Comparison of ENCODE assay signal across 1 cellular context in the genomic region with DNA sequence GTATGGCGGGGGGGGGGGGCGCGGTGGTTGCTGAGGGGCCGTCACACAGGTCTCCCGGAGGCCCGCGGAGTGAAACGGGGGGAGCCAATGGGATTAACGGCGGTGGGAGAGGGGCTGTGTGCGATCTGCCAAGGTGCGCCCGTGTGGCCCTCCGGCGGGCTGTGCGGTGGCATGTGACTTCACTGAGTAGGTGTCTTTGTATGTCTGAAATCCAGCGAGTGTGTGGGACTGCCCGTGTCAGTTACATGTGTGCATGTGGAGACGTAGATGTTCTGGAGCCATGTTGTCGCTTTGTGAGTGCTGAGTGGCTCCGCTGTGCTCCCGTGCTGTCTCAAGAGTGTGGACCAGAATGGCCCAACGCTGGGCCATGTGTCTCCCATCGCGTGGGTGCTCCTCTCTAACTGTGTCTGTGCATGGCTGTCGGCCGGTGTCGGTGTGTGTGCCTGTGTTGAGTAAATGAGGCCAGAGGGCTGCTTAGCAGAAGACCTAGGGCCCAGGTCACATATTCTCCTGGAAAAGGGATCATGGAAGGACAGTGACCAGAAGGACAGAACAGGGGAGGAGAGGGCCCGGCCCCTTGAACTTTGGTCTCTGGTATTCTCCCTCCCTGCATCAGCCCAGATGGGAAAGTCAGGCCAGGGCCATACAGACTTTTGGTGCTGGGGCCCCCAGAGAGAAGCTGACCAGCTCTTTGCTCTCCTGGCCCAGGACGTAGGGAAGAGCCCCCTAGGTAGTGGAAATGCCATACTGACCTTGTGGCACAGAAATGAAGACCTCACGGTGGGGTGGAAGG.
TF ChIP-seq lines count a peak whose summit lies in the region.

No MANE protein-coding gene starts in this region.

TF ChIP-seq in HCT116, 20 proteins besides CTCF, POLR2A, EP300 and RAD21 (continued from another document):
- TF ChIP-seq, protein P1, sequence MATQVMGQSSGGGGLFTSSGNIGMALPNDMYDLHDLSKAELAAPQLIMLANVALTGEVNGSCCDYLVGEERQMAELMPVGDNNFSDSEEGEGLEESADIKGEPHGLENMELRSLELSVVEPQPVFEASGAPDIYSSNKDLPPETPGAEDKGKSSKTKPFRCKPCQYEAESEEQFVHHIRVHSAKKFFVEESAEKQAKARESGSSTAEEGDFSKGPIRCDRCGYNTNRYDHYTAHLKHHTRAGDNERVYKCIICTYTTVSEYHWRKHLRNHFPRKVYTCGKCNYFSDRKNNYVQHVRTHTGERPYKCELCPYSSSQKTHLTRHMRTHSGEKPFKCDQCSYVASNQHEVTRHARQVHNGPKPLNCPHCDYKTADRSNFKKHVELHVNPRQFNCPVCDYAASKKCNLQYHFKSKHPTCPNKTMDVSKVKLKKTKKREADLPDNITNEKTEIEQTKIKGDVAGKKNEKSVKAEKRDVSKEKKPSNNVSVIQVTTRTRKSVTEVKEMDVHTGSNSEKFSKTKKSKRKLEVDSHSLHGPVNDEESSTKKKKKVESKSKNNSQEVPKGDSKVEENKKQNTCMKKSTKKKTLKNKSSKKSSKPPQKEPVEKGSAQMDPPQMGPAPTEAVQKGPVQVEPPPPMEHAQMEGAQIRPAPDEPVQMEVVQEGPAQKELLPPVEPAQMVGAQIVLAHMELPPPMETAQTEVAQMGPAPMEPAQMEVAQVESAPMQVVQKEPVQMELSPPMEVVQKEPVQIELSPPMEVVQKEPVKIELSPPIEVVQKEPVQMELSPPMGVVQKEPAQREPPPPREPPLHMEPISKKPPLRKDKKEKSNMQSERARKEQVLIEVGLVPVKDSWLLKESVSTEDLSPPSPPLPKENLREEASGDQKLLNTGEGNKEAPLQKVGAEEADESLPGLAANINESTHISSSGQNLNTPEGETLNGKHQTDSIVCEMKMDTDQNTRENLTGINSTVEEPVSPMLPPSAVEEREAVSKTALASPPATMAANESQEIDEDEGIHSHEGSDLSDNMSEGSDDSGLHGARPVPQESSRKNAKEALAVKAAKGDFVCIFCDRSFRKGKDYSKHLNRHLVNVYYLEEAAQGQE (IDR thresholded peaks at IDR 0.05; ENCODE audit: low read depth), result no peak
- TF ChIP-seq, protein P2, sequence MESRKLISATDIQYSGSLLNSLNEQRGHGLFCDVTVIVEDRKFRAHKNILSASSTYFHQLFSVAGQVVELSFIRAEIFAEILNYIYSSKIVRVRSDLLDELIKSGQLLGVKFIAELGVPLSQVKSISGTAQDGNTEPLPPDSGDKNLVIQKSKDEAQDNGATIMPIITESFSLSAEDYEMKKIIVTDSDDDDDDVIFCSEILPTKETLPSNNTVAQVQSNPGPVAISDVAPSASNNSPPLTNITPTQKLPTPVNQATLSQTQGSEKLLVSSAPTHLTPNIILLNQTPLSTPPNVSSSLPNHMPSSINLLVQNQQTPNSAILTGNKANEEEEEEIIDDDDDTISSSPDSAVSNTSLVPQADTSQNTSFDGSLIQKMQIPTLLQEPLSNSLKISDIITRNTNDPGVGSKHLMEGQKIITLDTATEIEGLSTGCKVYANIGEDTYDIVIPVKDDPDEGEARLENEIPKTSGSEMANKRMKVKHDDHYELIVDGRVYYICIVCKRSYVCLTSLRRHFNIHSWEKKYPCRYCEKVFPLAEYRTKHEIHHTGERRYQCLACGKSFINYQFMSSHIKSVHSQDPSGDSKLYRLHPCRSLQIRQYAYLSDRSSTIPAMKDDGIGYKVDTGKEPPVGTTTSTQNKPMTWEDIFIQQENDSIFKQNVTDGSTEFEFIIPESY (IDR thresholded peaks at IDR 0.05; ENCODE audit: extremely low read depth, insufficient replicate concordance, low read length), result no peak
- TF ChIP-seq TCF7L2 (IDR thresholded peaks at IDR 0.05; ENCODE audit: borderline replicate concordance, extremely low read depth, insufficient read depth, insufficient read length), result no peak
- TF ChIP-seq CEBPB (IDR thresholded peaks at IDR 0.05; ENCODE audit: low read depth), result no peak
- TF ChIP-seq JUND (IDR thresholded peaks at IDR 0.05), result no peak
- TF ChIP-seq EZH2 (IDR thresholded peaks at IDR 0.05), result no peak
